In genomic region chr11:16001044-16001568, GRCh38 we compare ENCODE assay signal across 17 cellular contexts.
A peak's percentile ranks its signal among the peaks of the same experiment; 100 is the strongest.
DNase-seq lines count a peak whose midpoint lies in the region; ATAC-seq and TF ChIP-seq lines count a peak whose summit lies in the region.
"Had no signal": no experiment of that assay in that cellular context is flagged by ENCODE, and none has a peak within 500 bp of the region (broad histone marks: within the 10 kb centered on the region; RNA-seq: fewer than 3 reads in every experiment).

No MANE protein-coding gene starts in this region.

- H3K4me3 ChIP-seq in esophagus squamous epithelium (no peak overlapping the region), heart left ventricle (no peak overlapping the region)
- H3K4me3 ChIP-seq: colonic mucosa, pancreas, spleen had no signal

- intact Hi-C loops in esophagus squamous epithelium (cut with DNase I) (no loop called here), heart left ventricle (cut with DNase I) (no loop called here)

- no peaks in the 10 kb centered on the region for H3K9me3 ChIP-seq in esophagus squamous epithelium
- H3K9me3 ChIP-seq in heart left ventricle = no peaks in the 10 kb centered on the region
- H3K9me3 ChIP-seq: colonic mucosa, pancreas, spleen had no signal

- peaks cover 4% of the 10 kb centered on the region for H3K36me3 Mint-ChIP-seq in progenitor cell of endocrine pancreas (ENCODE audit: insufficient read depth)
- H3K36me3 Mint-ChIP-seq in stimulated activated naive B cell treated with anti-CD40 and anti-IgM and Interleukin-4, amounts not matched to agents 10 μg/mL and 1 μg/mL and 100 μg/mL, for 72 hours = no peaks in the 10 kb centered on the region
- H3K36me3 Mint-ChIP-seq: WTC11 had no signal

- H3K27me3 Mint-ChIP-seq in progenitor cell of endocrine pancreas = no peaks in the 10 kb centered on the region
- no peaks in the 10 kb centered on the region for H3K27me3 Mint-ChIP-seq in stimulated activated naive B cell treated with anti-CD40 and anti-IgM and Interleukin-4, amounts not matched to agents 10 μg/mL and 1 μg/mL and 100 μg/mL, for 72 hours
- H3K27me3 Mint-ChIP-seq: B cell had no signal

- no peak overlapping the region for H3K4me3 Mint-ChIP-seq in progenitor cell of endocrine pancreas (ENCODE audit: low read depth)
- no peak overlapping the region for H3K4me3 Mint-ChIP-seq in stimulated activated naive B cell treated with anti-CD40 and anti-IgM and Interleukin-4, amounts not matched to agents 10 μg/mL and 1 μg/mL and 100 μg/mL, for 72 hours
- H3K4me3 Mint-ChIP-seq: B cell, WTC11 had no signal

- no peaks in the 10 kb centered on the region for H3K9me3 Mint-ChIP-seq in progenitor cell of endocrine pancreas (ENCODE audit: low read depth)
- H3K9me3 Mint-ChIP-seq in stimulated activated naive B cell treated with anti-CD40 and anti-IgM and Interleukin-4, amounts not matched to agents 10 μg/mL and 1 μg/mL and 100 μg/mL, for 72 hours = no peaks in the 10 kb centered on the region
- H3K9me3 Mint-ChIP-seq: activated T-helper 2 cell treated with anti-CD3 and anti-CD28 coated beads, Interferon-gamma antibody, Interleukin-2, Interleukin-4, amounts not matched to agents 10 μg/mL and 5 μg/mL and 100 μg/mL, durations not matched to agents 14 hours and 24 hours and 36 hours; WTC11 had no signal

- peak overlapping the region; percentile 77 for H3K27ac Mint-ChIP-seq in progenitor cell of endocrine pancreas
- H3K27ac Mint-ChIP-seq in stimulated activated naive B cell treated with anti-CD40 and anti-IgM and Interleukin-4, amounts not matched to agents 10 μg/mL and 1 μg/mL and 100 μg/mL, for 72 hours = no peak overlapping the region
- H3K27ac Mint-ChIP-seq: activated T-helper 2 cell treated with anti-CD3 and anti-CD28 coated beads, Interferon-gamma antibody, Interleukin-2, Interleukin-4, amounts not matched to agents 10 μg/mL and 5 μg/mL and 100 μg/mL, durations not matched to agents 14 hours and 24 hours and 36 hours; B cell; WTC11 had no signal

- peak overlapping the region in 3 of 4 donors; percentile 12 to 57 (median 36) for H3K27ac ChIP-seq in esophagus squamous epithelium
- peak overlapping the region in 3 of 12 donors; percentile 42 to 71 (median 61) for H3K27ac ChIP-seq in heart left ventricle

- TF ChIP-seq POLR2A in esophagus squamous epithelium (IDR thresholded peaks at IDR 0.05) = no peak
- TF ChIP-seq POLR2A in heart left ventricle (IDR thresholded peaks at IDR 0.05) = no peak

- H3K36me3 ChIP-seq in esophagus squamous epithelium (no peaks in the 10 kb centered on the region), heart left ventricle (no peaks in the 10 kb centered on the region)
- H3K36me3 ChIP-seq: colonic mucosa, pancreas, spleen had no signal

- no peaks in the 10 kb centered on the region for H3K27me3 ChIP-seq in esophagus squamous epithelium
- H3K27me3 ChIP-seq in heart left ventricle = no peaks in the 10 kb centered on the region
- H3K27me3 ChIP-seq: colonic mucosa, pancreas, spleen had no signal

- peak; percentile 15 for ATAC-seq in GM18868 (IDR thresholded peaks at IDR 0.05; ENCODE audit: unreplicated experiment)
- no peak for ATAC-seq in heart left ventricle
- no peak for ATAC-seq in stimulated activated naive B cell treated with anti-CD40 and anti-IgM and Interleukin-4, amounts not matched to agents 10 μg/mL and 1 μg/mL and 100 μg/mL, for 72 hours (replicated peaks)

- H3K4me1 Mint-ChIP-seq in progenitor cell of endocrine pancreas (ENCODE audit: low read depth) = peaks cover 13% of the 10 kb centered on the region
- H3K4me1 Mint-ChIP-seq in stimulated activated naive B cell treated with anti-CD40 and anti-IgM and Interleukin-4, amounts not matched to agents 10 μg/mL and 1 μg/mL and 100 μg/mL, for 72 hours = no peaks in the 10 kb centered on the region
- H3K4me1 Mint-ChIP-seq: B cell had no signal

- DNase-seq in NCI-H748 (lab: John Stamatoyannopoulos, UW; ENCODE audit: unreplicated experiment) (peak; percentile 65), esophagus squamous epithelium (lab: John Stamatoyannopoulos, UW) (no peak), progenitor cell of endocrine pancreas (ENCODE audit: low spot score, unreplicated experiment) (no peak), heart left ventricle (no peak), NCI-H1694 (lab: John Stamatoyannopoulos, UW) (no peak)
- DNase-seq in stimulated activated naive B cell treated with anti-CD40 and anti-IgM and Interleukin-4, amounts not matched to agents 10 μg/mL and 1 μg/mL and 100 μg/mL, for 72 hours = no peak
- DNase-seq: activated CD8-positive, alpha-beta memory T cell treated with anti-CD3 and anti-CD28 coated beads for 24 hours; amniotic stem cell; colonic mucosa; kidney; spleen; stimulated activated naive CD4-positive, alpha-beta T cell treated with Interleukin-2 at 50 U/mL for 16 hours had no signal

- 75 to 88% methylated on average over 4 of the region's 4 CpGs for WGBS in esophagus squamous epithelium, 2 donors
- 89 to 91% (median 90%) methylated on average over 4 of the region's 4 CpGs for WGBS in heart left ventricle, 4 donors

- peaks cover 5 to 26% (median 8%) of the 10 kb centered on the region in 3 donors for H3K4me1 ChIP-seq in esophagus squamous epithelium
- H3K4me1 ChIP-seq in heart left ventricle = peaks cover 0 to 28% (median 13%) of the 10 kb centered on the region in 12 donors

- no peak for TF ChIP-seq CTCF in esophagus squamous epithelium (IDR thresholded peaks at IDR 0.05)
- no peak for TF ChIP-seq CTCF in progenitor cell of endocrine pancreas (IDR thresholded peaks at IDR 0.05; ENCODE audit: unreplicated experiment)
- TF ChIP-seq CTCF in heart left ventricle (IDR thresholded peaks at IDR 0.05) = no peak
